In genomic region chr5:36876389-36876964, GRCh38 we compare ENCODE assay signal across 8 cellular contexts. TPM values are rescaled to one million over a fixed set of nuclear protein-coding genes. Genes with fewer than 3 reads are reported as not detected.
DNase-seq lines count a peak whose midpoint lies in the region; ATAC-seq and TF ChIP-seq lines count a peak whose summit lies in the region.

TSS of gene NIPBL (plus strand) at chr5:36876769. CDS start at chr5:36953697, 76,928 bp downstream.

- H3K4me3 ChIP-seq in Panc1 (ENCODE audit: low read depth in 2 of 2, low read length in 2 of 2), result peak within 1 kb of the TSS; percentile 92 to 96
- peak within 1 kb of the TSS; percentile 71 to 88 (median 84) for H3K4me3 ChIP-seq in esophagus muscularis mucosa

- peaks cover 38% of the 10 kb centered on the region for H3K4me1 Mint-ChIP-seq in activated T-cell treated with anti-CD3 and anti-CD28 coated beads, Interleukin-2, amount 50 U/mL, for 4 hours (ENCODE audit: low read depth)

- peak within 1 kb of the TSS; percentile 94 for H3K4me3 Mint-ChIP-seq in activated T-cell treated with anti-CD3 and anti-CD28 coated beads, Interleukin-2, amount 50 U/mL, for 4 hours

- ATAC-seq in GM21737 (IDR thresholded peaks at IDR 0.05; ENCODE audit: unreplicated experiment) (peak; percentile 53), Panc1 (peak; percentile 86)
- peak; percentile 76 to 80 for ATAC-seq in activated T-cell treated with anti-CD3 and anti-CD28 coated beads, Interleukin-2, amount 50 U/mL, for 4 hours

- under 1% methylated on average over 41 of the region's 60 CpGs for WGBS in esophagus muscularis mucosa

- TF ChIP-seq CTCF in Panc1 (IDR thresholded peaks at IDR 0.05) (no peak), esophagus muscularis mucosa (IDR thresholded peaks at IDR 0.05) (no peak)

- H3K36me3 ChIP-seq in Panc1 (ENCODE audit: control insufficient read depth, insufficient read depth, low read length), result peaks cover 3% of the 10 kb centered on the region
- H3K36me3 ChIP-seq in esophagus muscularis mucosa, result no peaks in the 10 kb centered on the region

- peak; percentile 78 for TF ChIP-seq POLR2A in esophagus muscularis mucosa (IDR thresholded peaks at IDR 0.05; ENCODE audit: low read depth)

- H3K9me3 ChIP-seq in Panc1 (ENCODE audit: control insufficient read depth, insufficient read depth, low read depth, low read length) (no peaks in the 10 kb centered on the region), esophagus muscularis mucosa (peaks cover 0 to 4% (median 0%) of the 10 kb centered on the region in 4 donors)

- peak within 1 kb of the TSS; percentile 97 for H3K27ac ChIP-seq in Panc1 (ENCODE audit: low read length)
- H3K27ac ChIP-seq in esophagus muscularis mucosa (replicated peaks in 1 of 4), result peak within 1 kb of the TSS; percentile 96 to 99 (median 98)

- no TSS peak for BruUV-seq in Panc1 (replicated peaks; lab: Mats Ljungman, UMichigan)

- CTCF ChIA-PET in Panc1 (lab: Charles Lee), result no interaction called here

- H3K27me3 ChIP-seq in Panc1 (ENCODE audit: control insufficient read depth, insufficient read depth, low read length), result no peaks in the 10 kb centered on the region
- H3K27me3 ChIP-seq in esophagus muscularis mucosa, result no peaks in the 10 kb centered on the region

- POLR2A ChIA-PET in Panc1 (lab: Charles Lee), result interaction anchor here (0.6 kb wide), 1 partner anchor 66 kb away, joined by 5 read pairs; no protein-coding TSS in a partner anchor

- no peaks in the 10 kb centered on the region for H3K9me3 Mint-ChIP-seq in activated T-cell treated with anti-CD3 and anti-CD28 coated beads, Interleukin-2, amount 50 U/mL, for 4 hours

- H3K27me3 Mint-ChIP-seq in activated T-cell treated with anti-CD3 and anti-CD28 coated beads, Interleukin-2, amount 50 U/mL, for 4 hours (ENCODE audit: low read depth), result no peaks in the 10 kb centered on the region

- H3K4me1 ChIP-seq in Panc1 (ENCODE audit: control insufficient read depth, insufficient read depth, low read length), result peaks cover 32% of the 10 kb centered on the region
- peaks cover 27 to 61% (median 51%) of the 10 kb centered on the region in 4 donors for H3K4me1 ChIP-seq in esophagus muscularis mucosa

- in situ Hi-C loops in Panc1 (cut with HindIII; ENCODE audit: low pct_unique_long_range_greater_than_20kb, low sequenced_read_pairs), result no loop called here

- intact Hi-C loops in Panc1 (cut with micrococcal nuclease; ENCODE audit: unreplicated experiment), result loop anchor here (5.0 to 10.0 kb wide), 2 partner anchors 71 to 118 kb away; no protein-coding TSS in a partner anchor
- intact Hi-C loops in esophagus muscularis mucosa (cut with DNase I), result loop anchor here (5.0 kb wide), 1 partner anchor 71 kb away; no protein-coding TSS in a partner anchor

- peaks cover 2% of the 10 kb centered on the region for H3K36me3 Mint-ChIP-seq in activated T-cell treated with anti-CD3 and anti-CD28 coated beads, Interleukin-2, amount 50 U/mL, for 4 hours (ENCODE audit: insufficient read depth)

- DNase-seq in DMS53 treated with DMSO at 0.1 percent for 48 hours (lab: John Stamatoyannopoulos, UW; ENCODE audit: unreplicated experiment) (peak; percentile 72), KG1 (lab: John Stamatoyannopoulos, UW) (peak; percentile 89), Panc1 (ENCODE audit: low read depth, low spot score) (no peak), esophagus muscularis mucosa (ENCODE audit: extremely low spot score) (peak; percentile 97), myocyte (ENCODE audit: low read depth) (peak; percentile 95)
- peak; percentile 81 for DNase-seq in activated T-cell treated with anti-CD3 and anti-CD28 coated beads, Interleukin-2, amount 50 U/mL, for 4 hours
- DNase-seq in stimulated activated CD8-positive, alpha-beta memory T cell treated with anti-CD3 and anti-CD28 coated beads, Interleukin-7, amount 100 ng/mL, for 48 hours (ENCODE audit: extremely low read depth in 1 of 2, low read depth in 1 of 2), result peak; percentile 81 to 84

- TF ChIP-seq EP300 in esophagus muscularis mucosa (IDR thresholded peaks at IDR 0.05), result no peak

RNA-seq across cellular contexts. Expression of gene NIPBL, which starts in this region (rescaled TPM):
- total RNA-seq in Panc1 (2021; ENCODE audit: unreplicated experiment) (41.6 TPM), esophagus muscularis mucosa (10 to 100 TPM; 38.9 to 50.3 (median 40.0) TPM), myocyte (19.4 and 20.4 TPM in 2 replicates)
- 19.1 TPM for polyA plus RNA-seq in Panc1 (2012; ENCODE audit: insufficient read length)
- total RNA-seq in activated T-cell treated with anti-CD3 and anti-CD28 coated beads, Interleukin-2, amount 50 U/mL, for 4 hours, result 10 to 100 TPM; 42.0 to 56.0 (median 43.4) TPM
- polyA plus RNA-seq in myocyte (2012), result 7.0 TPM
